1 cellular context compared by ENCODE assay signal in the genomic region with DNA sequence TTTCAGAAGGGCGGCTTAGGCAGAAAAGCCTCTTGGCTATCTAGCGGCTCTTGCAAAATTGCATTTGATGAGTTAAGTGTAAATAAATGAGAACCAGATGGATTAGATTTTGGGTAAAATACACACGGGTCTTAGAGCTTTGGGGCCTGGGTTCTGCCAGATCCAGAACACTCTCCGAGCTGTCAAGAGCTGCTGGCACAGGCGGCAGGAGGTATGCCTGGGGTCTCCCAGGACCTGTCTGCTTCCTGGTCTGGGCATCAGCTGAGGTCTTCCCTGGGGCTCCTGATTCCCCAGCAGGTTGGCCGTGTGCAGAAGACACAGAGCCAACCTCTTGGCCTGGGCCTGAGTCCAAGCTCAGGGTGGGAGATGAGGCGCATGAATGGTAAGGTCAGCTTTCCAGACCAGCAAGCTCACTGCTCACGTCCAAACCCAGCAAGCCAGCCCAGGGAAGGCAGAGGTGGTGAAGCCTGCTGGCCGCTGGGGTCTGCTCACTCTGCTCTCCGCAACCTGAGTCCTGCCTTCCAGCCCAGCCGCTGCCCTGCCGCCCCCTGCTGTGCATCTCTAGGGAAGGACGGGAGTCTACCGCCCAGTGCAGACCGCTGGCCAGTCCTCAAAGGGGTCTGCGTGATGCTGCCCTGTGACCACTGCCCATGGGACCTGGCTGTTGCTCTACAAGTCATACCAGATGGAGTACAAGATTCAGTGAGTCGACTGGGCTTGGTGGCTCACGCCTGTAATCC.
TF ChIP-seq lines count a peak whose summit lies in the region.

No MANE protein-coding gene starts in this region.

TF ChIP-seq in K562, 482 proteins besides CTCF, POLR2A, EP300 and RAD21:
- TF ChIP-seq ZNF282 (CRISPR knock-in tag; IDR thresholded peaks at IDR 0.05), result no peak
- TF ChIP-seq, protein P1, sequence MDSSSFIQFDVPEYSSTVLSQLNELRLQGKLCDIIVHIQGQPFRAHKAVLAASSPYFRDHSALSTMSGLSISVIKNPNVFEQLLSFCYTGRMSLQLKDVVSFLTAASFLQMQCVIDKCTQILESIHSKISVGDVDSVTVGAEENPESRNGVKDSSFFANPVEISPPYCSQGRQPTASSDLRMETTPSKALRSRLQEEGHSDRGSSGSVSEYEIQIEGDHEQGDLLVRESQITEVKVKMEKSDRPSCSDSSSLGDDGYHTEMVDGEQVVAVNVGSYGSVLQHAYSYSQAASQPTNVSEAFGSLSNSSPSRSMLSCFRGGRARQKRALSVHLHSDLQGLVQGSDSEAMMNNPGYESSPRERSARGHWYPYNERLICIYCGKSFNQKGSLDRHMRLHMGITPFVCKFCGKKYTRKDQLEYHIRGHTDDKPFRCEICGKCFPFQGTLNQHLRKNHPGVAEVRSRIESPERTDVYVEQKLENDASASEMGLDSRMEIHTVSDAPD (CRISPR knock-in tag; IDR thresholded peaks at IDR 0.05), result no peak
- TF ChIP-seq CCAR2 (IDR thresholded peaks at IDR 0.05; ENCODE audit: low read depth, low read length), result no peak
